27 cellular contexts compared by ENCODE assay signal in the genomic region with DNA sequence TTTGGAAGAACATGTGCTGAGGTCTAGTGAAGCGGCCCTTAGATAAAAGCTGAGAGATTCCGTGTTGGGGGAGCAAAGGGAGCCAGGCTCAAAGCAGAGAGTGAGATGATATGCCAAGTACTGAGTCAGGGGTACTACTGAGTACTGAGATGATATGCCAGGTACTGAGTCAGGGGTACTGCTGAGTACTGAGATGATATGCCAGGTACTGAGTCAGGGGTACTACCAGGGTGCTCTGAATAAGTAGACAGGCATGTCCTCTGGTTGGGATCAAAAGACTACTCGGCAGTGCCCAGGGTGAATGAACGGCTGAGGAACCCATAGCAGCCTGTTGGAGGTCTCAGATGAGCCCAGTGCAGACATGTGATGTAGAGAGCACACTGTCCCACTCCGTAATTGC.
DNase-seq lines count a peak whose midpoint lies in the region; ATAC-seq and TF ChIP-seq lines count a peak whose summit lies in the region.
"Had no signal": no experiment of that assay in that cellular context is flagged by ENCODE, and none has a peak within 500 bp of the region (broad histone marks: within the 10 kb centered on the region; RNA-seq: fewer than 3 reads in every experiment).

No MANE protein-coding gene starts in this region.

- H4K20me1 ChIP-seq in HCT116 (ENCODE audit: insufficient read depth): no peaks in the 10 kb centered on the region

- H3K9me3 ChIP-seq in HCT116 (ENCODE audit: control insufficient read depth in 1 of 2, insufficient read depth in 1 of 2, low read depth in 1 of 2, low read length in 2 of 2) (peaks cover 0 to 12% of the 10 kb centered on the region in 2 experiments; a peak in 1 of 4 replicates), SJSA1 (replicated peaks) (peaks cover 8% of the 10 kb centered on the region; the same call in 1 of the 2 replicates)
- H3K9me3 ChIP-seq: BE2C had no signal

- H3K4me1 Mint-ChIP-seq in stimulated activated memory B cell treated with anti-CD40 and anti-IgM and Interleukin-4, amounts not matched to agents 10 μg/mL and 1 μg/mL and 100 μg/mL, for 72 hours: no peaks in the 10 kb centered on the region
- no peaks in the 10 kb centered on the region for H3K4me1 Mint-ChIP-seq in effector memory CD8-positive, alpha-beta T cell (ENCODE audit: low read depth in 2 of 2)
- H3K4me1 Mint-ChIP-seq: CD14-positive monocyte; CD8-positive, alpha-beta memory T cell; IgD-negative memory B cell had no signal

- H3K27me3 ChIP-seq in HCT116 (ENCODE audit: insufficient read depth, low read length): no peaks in the 10 kb centered on the region
- no peaks in the 10 kb centered on the region for H3K27me3 ChIP-seq in SJSA1 (replicated peaks)
- H3K27me3 ChIP-seq: BE2C had no signal

- TF ChIP-seq CTCF in HCT116 (IDR thresholded peaks at IDR 0.05 in 2 of 3, conservative IDR thresholded peaks at IDR 0.05 in 1 of 3; ENCODE audit: borderline replicate concordance in 1 of 3, insufficient read depth in 1 of 3, low read depth in 2 of 3, low read length in 2 of 3): no peak

- H3K4me2 ChIP-seq in HCT116 (ENCODE audit: low read length): peak overlapping the region; percentile 24; the same call in 1 of the 2 replicates

- no peak overlapping the region for H2AFZ ChIP-seq in HCT116 (ENCODE audit: low read depth, low read length, poor library complexity, severe bottlenecking)
- H2AFZ ChIP-seq: PC-9 had no signal

- H3K36me3 ChIP-seq in HCT116 (ENCODE audit: control insufficient read depth in 1 of 2, insufficient read depth in 2 of 2, low read length in 2 of 2): no peaks in the 10 kb centered on the region
- no peaks in the 10 kb centered on the region for H3K36me3 ChIP-seq in SJSA1
- H3K36me3 ChIP-seq: BE2C had no signal

- ATAC-seq in HCT116 (no peak), HG02973 (IDR thresholded peaks at IDR 0.05; ENCODE audit: unreplicated experiment) (no peak), GM19463 (IDR thresholded peaks at IDR 0.05; ENCODE audit: unreplicated experiment) (no peak)
- peak; percentile 37 for ATAC-seq in stimulated activated memory B cell treated with anti-CD40 and anti-IgM and Interleukin-4, amounts not matched to agents 10 μg/mL and 1 μg/mL and 100 μg/mL, for 72 hours
- ATAC-seq in effector memory CD8-positive, alpha-beta T cell (replicated peaks): no peak

- no peak for TF ChIP-seq RAD21 in HCT116 (IDR thresholded peaks at IDR 0.05; ENCODE audit: low read depth)

- H3K9me2 ChIP-seq in HCT116 (ENCODE audit: insufficient read depth): no peaks in the 10 kb centered on the region

- POLR2A ChIA-PET in HCT116 (lab: Charles Lee): no interaction called here

- H3K79me2 ChIP-seq in HCT116 (ENCODE audit: insufficient read depth, low read length): no peaks in the 10 kb centered on the region

- TF ChIP-seq POLR2A in HCT116 (IDR thresholded peaks at IDR 0.05; ENCODE audit: borderline replicate concordance, extremely low read depth, insufficient read depth, insufficient read length): no peak

- no peak overlapping the region for H3K9ac ChIP-seq in HCT116 (ENCODE audit: low read length)

- no peak overlapping the region for H3K27ac Mint-ChIP-seq in stimulated activated memory B cell treated with anti-CD40 and anti-IgM and Interleukin-4, amounts not matched to agents 10 μg/mL and 1 μg/mL and 100 μg/mL, for 72 hours
- H3K27ac Mint-ChIP-seq in effector memory CD8-positive, alpha-beta T cell: no peak overlapping the region
- H3K27ac Mint-ChIP-seq: CD8-positive, alpha-beta memory T cell; IgD-negative memory B cell had no signal

- H3K4me1 ChIP-seq in HCT116 (ENCODE audit: control insufficient read depth in 1 of 2, insufficient read depth in 2 of 2, low read length in 2 of 2): peaks cover 8 to 55% of the 10 kb centered on the region in 2 experiments
- peaks cover 59% of the 10 kb centered on the region for H3K4me1 ChIP-seq in SJSA1 (replicated peaks)
- H3K4me1 ChIP-seq: BE2C had no signal

- no peak for DNase-seq in HCT116 (ENCODE audit: low read depth, low spot score)
- DNase-seq in SJSA1 (ENCODE audit: low read depth in 1 of 2, low spot score in 2 of 2): no peak
- no peak for DNase-seq in epithelial cell of prostate (ENCODE audit: low read depth, low spot score)
- no peak for DNase-seq in effector memory CD8-positive, alpha-beta T cell
- no peak for DNase-seq in NOMO-1 (lab: John Stamatoyannopoulos, UW; ENCODE audit: unreplicated experiment in 2 of 2)
- DNase-seq: ACHN; BE2C; CD8-positive, alpha-beta memory T cell; DMS 273 treated with DMSO at 0.1 percent for 48 hours; DMS79; GF-D8; HCEC 1CT; NCI-H1092 treated with DMSO at 0.1 percent for 48 hours; NCI-H1436; NCI-H187; NCI-H2107; NCI-H524; NCI-H774; RPMI8226; SHP77 had no signal

- H3K4me3 Mint-ChIP-seq in stimulated activated memory B cell treated with anti-CD40 and anti-IgM and Interleukin-4, amounts not matched to agents 10 μg/mL and 1 μg/mL and 100 μg/mL, for 72 hours: no peak overlapping the region
- no peak overlapping the region for H3K4me3 Mint-ChIP-seq in effector memory CD8-positive, alpha-beta T cell
- H3K4me3 Mint-ChIP-seq: CD14-positive monocyte; CD8-positive, alpha-beta memory T cell; IgD-negative memory B cell had no signal

- RAD21 ChIA-PET in HCT116 (lab: Charles Lee; ENCODE audit: low non-redundant PET in 1 of 2, low total read pairs in 2 of 2, uncharacterized antibody in 2 of 2, unreplicated experiment in 2 of 2): no interaction called here

- peaks cover 11% of the 10 kb centered on the region for H3K27me3 Mint-ChIP-seq in stimulated activated memory B cell treated with anti-CD40 and anti-IgM and Interleukin-4, amounts not matched to agents 10 μg/mL and 1 μg/mL and 100 μg/mL, for 72 hours
- peaks cover 0 to 11% of the 10 kb centered on the region in 2 donors for H3K27me3 Mint-ChIP-seq in effector memory CD8-positive, alpha-beta T cell

- BruUV-seq in HCT116 (replicated peaks; lab: Mats Ljungman, UMichigan): no TSS peak

- no peaks in the 10 kb centered on the region for H3K36me3 Mint-ChIP-seq in stimulated activated memory B cell treated with anti-CD40 and anti-IgM and Interleukin-4, amounts not matched to agents 10 μg/mL and 1 μg/mL and 100 μg/mL, for 72 hours
- peaks cover 3% of the 10 kb centered on the region for H3K36me3 Mint-ChIP-seq in effector memory CD8-positive, alpha-beta T cell (ENCODE audit: insufficient read depth)
- H3K36me3 Mint-ChIP-seq: CD14-positive monocyte; CD8-positive, alpha-beta memory T cell had no signal

- CTCF ChIA-PET in HCT116 (lab: Charles Lee): no interaction called here

- H3K27ac ChIP-seq in HCT116 (ENCODE audit: low read depth, low read length) (no peak overlapping the region), SJSA1 (peak overlapping the region; percentile 29; the same call in 1 of the 2 replicates), epithelial cell of prostate (peak overlapping the region; percentile 73)
- H3K27ac ChIP-seq: SK-N-MC had no signal

- intact Hi-C loops in HCT116 (cut with micrococcal nuclease): no loop called here

- no peak overlapping the region for H3K4me3 ChIP-seq in HCT116 (replicated peaks in 1 of 2; ENCODE audit: low read depth in 1 of 2, low read length in 2 of 2)
- no peak overlapping the region for H3K4me3 ChIP-seq in SJSA1
- H3K4me3 ChIP-seq: PC-9, SK-N-MC had no signal

- no peaks in the 10 kb centered on the region for H3K9me3 Mint-ChIP-seq in stimulated activated memory B cell treated with anti-CD40 and anti-IgM and Interleukin-4, amounts not matched to agents 10 μg/mL and 1 μg/mL and 100 μg/mL, for 72 hours
- peaks cover 3 to 8% of the 10 kb centered on the region in 2 donors for H3K9me3 Mint-ChIP-seq in effector memory CD8-positive, alpha-beta T cell

TF ChIP-seq in HCT116, 20 proteins besides CTCF, POLR2A, EP300 and RAD21 (continues in another document):
- TF ChIP-seq YY1 (IDR thresholded peaks at IDR 0.05; ENCODE audit: extremely low read depth, insufficient replicate concordance, low read depth, low read length): no peak
- TF ChIP-seq, protein P1, sequence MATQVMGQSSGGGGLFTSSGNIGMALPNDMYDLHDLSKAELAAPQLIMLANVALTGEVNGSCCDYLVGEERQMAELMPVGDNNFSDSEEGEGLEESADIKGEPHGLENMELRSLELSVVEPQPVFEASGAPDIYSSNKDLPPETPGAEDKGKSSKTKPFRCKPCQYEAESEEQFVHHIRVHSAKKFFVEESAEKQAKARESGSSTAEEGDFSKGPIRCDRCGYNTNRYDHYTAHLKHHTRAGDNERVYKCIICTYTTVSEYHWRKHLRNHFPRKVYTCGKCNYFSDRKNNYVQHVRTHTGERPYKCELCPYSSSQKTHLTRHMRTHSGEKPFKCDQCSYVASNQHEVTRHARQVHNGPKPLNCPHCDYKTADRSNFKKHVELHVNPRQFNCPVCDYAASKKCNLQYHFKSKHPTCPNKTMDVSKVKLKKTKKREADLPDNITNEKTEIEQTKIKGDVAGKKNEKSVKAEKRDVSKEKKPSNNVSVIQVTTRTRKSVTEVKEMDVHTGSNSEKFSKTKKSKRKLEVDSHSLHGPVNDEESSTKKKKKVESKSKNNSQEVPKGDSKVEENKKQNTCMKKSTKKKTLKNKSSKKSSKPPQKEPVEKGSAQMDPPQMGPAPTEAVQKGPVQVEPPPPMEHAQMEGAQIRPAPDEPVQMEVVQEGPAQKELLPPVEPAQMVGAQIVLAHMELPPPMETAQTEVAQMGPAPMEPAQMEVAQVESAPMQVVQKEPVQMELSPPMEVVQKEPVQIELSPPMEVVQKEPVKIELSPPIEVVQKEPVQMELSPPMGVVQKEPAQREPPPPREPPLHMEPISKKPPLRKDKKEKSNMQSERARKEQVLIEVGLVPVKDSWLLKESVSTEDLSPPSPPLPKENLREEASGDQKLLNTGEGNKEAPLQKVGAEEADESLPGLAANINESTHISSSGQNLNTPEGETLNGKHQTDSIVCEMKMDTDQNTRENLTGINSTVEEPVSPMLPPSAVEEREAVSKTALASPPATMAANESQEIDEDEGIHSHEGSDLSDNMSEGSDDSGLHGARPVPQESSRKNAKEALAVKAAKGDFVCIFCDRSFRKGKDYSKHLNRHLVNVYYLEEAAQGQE (IDR thresholded peaks at IDR 0.05; ENCODE audit: low read depth): no peak
- TF ChIP-seq CEBPB (IDR thresholded peaks at IDR 0.05; ENCODE audit: low read depth): no peak
- TF ChIP-seq ELF1 (IDR thresholded peaks at IDR 0.05; ENCODE audit: borderline replicate concordance, low read depth): no peak
- TF ChIP-seq FOSL1 (IDR thresholded peaks at IDR 0.05; ENCODE audit: low read depth): no peak
